8 cellular contexts compared by ENCODE assay signal in the genomic region with DNA sequence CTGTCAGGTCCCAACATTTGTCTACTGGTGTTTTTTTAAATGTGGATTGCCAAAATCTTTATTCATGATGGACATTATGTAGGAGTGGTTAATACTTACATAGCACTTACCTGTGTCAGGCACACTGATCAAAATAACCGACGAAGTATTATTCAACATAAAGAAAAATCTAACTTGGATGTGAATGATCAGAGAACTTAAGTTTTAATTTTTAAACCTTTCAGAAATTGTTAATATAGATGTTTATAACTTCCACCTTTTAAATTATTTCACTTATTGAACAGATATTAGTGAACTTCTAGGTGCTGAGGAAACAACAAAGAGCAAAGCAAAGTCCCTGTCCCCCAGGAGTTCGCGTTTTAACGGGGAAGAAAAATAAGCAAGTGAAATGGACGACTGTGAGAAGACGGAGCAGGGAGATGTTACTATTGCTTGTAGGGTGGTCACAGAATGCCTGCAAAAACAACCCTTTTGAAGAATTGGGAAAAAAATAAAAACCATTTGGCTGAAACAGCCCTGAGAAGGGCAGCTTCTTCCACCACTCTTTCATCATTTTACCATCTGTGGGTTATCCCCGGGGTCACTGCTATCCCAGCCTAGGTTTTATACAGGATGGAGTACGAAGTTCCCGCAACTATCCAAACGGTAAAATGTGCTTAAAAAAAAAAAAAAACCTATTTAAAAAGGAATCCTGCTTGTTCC. TPM values are rescaled to one million over a fixed set of nuclear protein-coding genes. Genes with fewer than 3 reads are reported as not detected.
DNase-seq lines count a peak whose midpoint lies in the region; ATAC-seq and TF ChIP-seq lines count a peak whose summit lies in the region.

No MANE protein-coding gene starts in this region.

- peak overlapping the region; percentile 94 for H2AFZ ChIP-seq in Karpas-422 (ENCODE audit: low read length)

- intact Hi-C loops in mucosa of descending colon (cut with DNase I, micrococcal nuclease), result no loop called here

- peaks cover 17% of the 10 kb centered on the region for H3K79me2 ChIP-seq in Karpas-422 (ENCODE audit: low read length)

- no peaks in the 10 kb centered on the region for H3K27me3 ChIP-seq in Karpas-422 (ENCODE audit: low read length)

- H4K20me1 ChIP-seq in Karpas-422 (ENCODE audit: insufficient read depth, low read depth, low read length), result no peaks in the 10 kb centered on the region

- H3K9me3 ChIP-seq in Karpas-422 (ENCODE audit: low read length), result no peaks in the 10 kb centered on the region
- no peaks in the 10 kb centered on the region for H3K9me3 ChIP-seq in mucosa of descending colon

- peak; percentile 12 for ATAC-seq in GM18511 (IDR thresholded peaks at IDR 0.05; ENCODE audit: unreplicated experiment)
- peak; percentile 1 for ATAC-seq in mucosa of descending colon
- ATAC-seq in HG03139 (IDR thresholded peaks at IDR 0.05; ENCODE audit: unreplicated experiment), result no peak
- ATAC-seq in GM21786 (IDR thresholded peaks at IDR 0.05; ENCODE audit: unreplicated experiment), result no peak
- ATAC-seq in GM18909 (IDR thresholded peaks at IDR 0.05; ENCODE audit: poor library complexity, unreplicated experiment), result no peak

- H3K4me2 ChIP-seq in Karpas-422 (ENCODE audit: low read depth, low read length, poor library complexity, severe bottlenecking), result peak overlapping the region; percentile 98

- peak overlapping the region; percentile 83 for H3K9ac ChIP-seq in Karpas-422 (ENCODE audit: low read length)

- DNase-seq in Karpas-422 (no peak), mucosa of descending colon (no peak), NCI-H2081 treated with DMSO at 0.1 percent for 48 hours (lab: John Stamatoyannopoulos, UW) (no peak)

- peaks cover 11% of the 10 kb centered on the region; the same call in 1 of the 2 replicates for H3K36me3 ChIP-seq in Karpas-422 (ENCODE audit: insufficient read depth, low read length)
- no peaks in the 10 kb centered on the region for H3K36me3 ChIP-seq in mucosa of descending colon (ENCODE audit: low read depth)

- TF ChIP-seq CTCF in mucosa of descending colon (IDR thresholded peaks at IDR 0.05), result no peak

- no peaks in the 10 kb centered on the region for H3K9me2 ChIP-seq in Karpas-422 (replicated peaks; ENCODE audit: insufficient read depth, low read length)

- 0 out of 2 replicates have a peak overlapping the region, but pooled peaks have one; percentile 39 for H3K27ac ChIP-seq in Karpas-422 (ENCODE audit: low read length)
- peak overlapping the region; percentile 85 for H3K27ac ChIP-seq in cingulate gyrus (ENCODE audit: low read depth, low read length)

- peaks cover 21% of the 10 kb centered on the region for H3K4me1 ChIP-seq in Karpas-422 (ENCODE audit: low read length)
- no peaks in the 10 kb centered on the region for H3K4me1 ChIP-seq in mucosa of descending colon (ENCODE audit: low read depth)

- H3K4me3 ChIP-seq in Karpas-422 (ENCODE audit: low read length), result peak overlapping the region; percentile 77
- peak overlapping the region; percentile 15 for H3K4me3 ChIP-seq in mucosa of descending colon

RNA-seq across cellular contexts. Expression of a gene that starts 0.9 kb away (rescaled TPM):
- 21.4 and 34.8 TPM in 2 replicates for total RNA-seq in Karpas-422 (2014; rRNA removed; shearing (Covaris generic); ENCODE audit: low replicate concordance)
- 10 to 100 TPM in 2 of 3 donors, 1 to 10 TPM in 1; 6.1 to 12.7 (median 11.4) TPM for total RNA-seq in mucosa of descending colon

Comparison
In these comparisons a context has a peak if more than half of its experiments do, and no peak if none do; other contexts are left out.
1. ATAC-seq: peak in GM18511 (single experiment) and mucosa of descending colon (single experiment); none in HG03139 (single experiment), GM21786 (single experiment) and GM18909 (single experiment).